8 cellular contexts compared by ENCODE assay signal in genomic region chr2:6352906-6353515, GRCh38.
DNase-seq lines count a peak whose midpoint lies in the region; ATAC-seq, FAIRE-seq and TF ChIP-seq lines count a peak whose summit lies in the region.

No MANE protein-coding gene starts in this region.

- no peaks in the 10 kb centered on the region for H4K20me1 ChIP-seq in K562 (replicated peaks; ENCODE audit: control insufficient read depth, insufficient read depth, low read length)

- H3K36me3 Mint-ChIP-seq in stimulated activated effector memory CD8-positive, alpha-beta T cell treated with anti-CD3 and anti-CD28 coated beads, Interleukin-12 subunit alpha, Interleukin-12 subunit beta, amount 100 ng/mL, for 72 hours: no peaks in the 10 kb centered on the region
- no peaks in the 10 kb centered on the region for H3K36me3 Mint-ChIP-seq in CD4-positive, alpha-beta T cell (ENCODE audit: low read depth)

- no peak overlapping the region for H2BK120ac ChIP-seq in mesenchymal stem cell (ENCODE audit: low read depth, low read length)

- no peak overlapping the region for H2AK5ac ChIP-seq in mesenchymal stem cell (ENCODE audit: low read length, severe bottlenecking)

- TF ChIP-seq POLR2A in K562 (conservative IDR thresholded peaks at IDR 0.05): no peak

- no peak overlapping the region for H2BK5ac ChIP-seq in mesenchymal stem cell (ENCODE audit: low read depth, low read length, poor library complexity, severe bottlenecking)

- no peaks in the 10 kb centered on the region for H3K4me1 Mint-ChIP-seq in stimulated activated effector memory CD8-positive, alpha-beta T cell treated with anti-CD3 and anti-CD28 coated beads, Interleukin-12 subunit alpha, Interleukin-12 subunit beta, amount 100 ng/mL, for 72 hours
- no peaks in the 10 kb centered on the region for H3K4me1 Mint-ChIP-seq in CD4-positive, alpha-beta T cell (ENCODE audit: low read depth)

- DNase-seq in COLO829 (ENCODE audit: low spot score): peak; percentile 49
- DNase-seq in K562 (ENCODE audit: extremely low read depth in 1 of 4, low spot score in 3 of 4): peak in 1 of 4 experiments; percentile 4
- peak; percentile 61 for DNase-seq in mesenchymal stem cell
- DNase-seq in NK-92 treated with Interleukin-12 subunit alpha and Interleukin-12 subunit beta, amount 100 ng/mL, for 24 hours (lab: John Stamatoyannopoulos, UW): no peak
- DNase-seq in stimulated activated effector memory CD8-positive, alpha-beta T cell treated with anti-CD3 and anti-CD28 coated beads, Interleukin-12 subunit alpha, Interleukin-12 subunit beta, amount 100 ng/mL, for 72 hours (ENCODE audit: low spot score in 2 of 2): no peak
- no peak for DNase-seq in CD4-positive, alpha-beta T cell

- no peaks in the 10 kb centered on the region for H3K27me3 Mint-ChIP-seq in CD4-positive, alpha-beta T cell

- peaks cover 10% of the 10 kb centered on the region for H3K9me3 Mint-ChIP-seq in stimulated activated effector memory CD8-positive, alpha-beta T cell treated with anti-CD3 and anti-CD28 coated beads, Interleukin-12 subunit alpha, Interleukin-12 subunit beta, amount 100 ng/mL, for 72 hours
- H3K9me3 Mint-ChIP-seq in CD4-positive, alpha-beta T cell: no peaks in the 10 kb centered on the region

- H3K4me3 ChIP-seq in K562: no peak overlapping the region
- no peak overlapping the region for H3K4me3 ChIP-seq in mesenchymal stem cell (ENCODE audit: insufficient read depth in 1 of 2, low read depth in 1 of 2, low read length in 2 of 2)

- H3K4me2 ChIP-seq in K562 (ENCODE audit: insufficient read depth, low read length) (no peak overlapping the region), mesenchymal stem cell (ENCODE audit: low read length, poor library complexity, severe bottlenecking) (no peak overlapping the region)

- no peaks in the 10 kb centered on the region for H3K9me1 ChIP-seq in K562 (ENCODE audit: control insufficient read depth, insufficient read depth, low read length)

- no peak overlapping the region for H2BK15ac ChIP-seq in mesenchymal stem cell (ENCODE audit: low read depth, poor library complexity, severe bottlenecking)

- no peak overlapping the region for H3K14ac ChIP-seq in mesenchymal stem cell (ENCODE audit: low read length in 2 of 2)

- H2AFZ ChIP-seq in K562 (ENCODE audit: low read depth, low read length) (no peak overlapping the region), mesenchymal stem cell (ENCODE audit: low read depth, low read length) (no peak overlapping the region)

- no peak for TF ChIP-seq EP300 in K562 (IDR thresholded peaks at IDR 0.05; ENCODE audit: low read length)

- no peak for ATAC-seq in K562
- ATAC-seq in stimulated activated effector memory CD8-positive, alpha-beta T cell treated with anti-CD3 and anti-CD28 coated beads, Interleukin-12 subunit alpha, Interleukin-12 subunit beta, amount 100 ng/mL, for 72 hours: no peak
- no peak for ATAC-seq in GM21786 (IDR thresholded peaks at IDR 0.05; ENCODE audit: unreplicated experiment)
- ATAC-seq in CD4-positive, alpha-beta T cell (ENCODE audit: poor library complexity): no peak

- no peak overlapping the region for H3K9ac ChIP-seq in K562 (ENCODE audit: insufficient read depth in 1 of 2, low read depth in 2 of 2, low read length in 2 of 2)
- H3K9ac ChIP-seq in mesenchymal stem cell (ENCODE audit: low read length): no peak overlapping the region

- no peaks in the 10 kb centered on the region for H3K79me2 ChIP-seq in K562 (ENCODE audit: control insufficient read depth, insufficient read depth, low read length)

- 1% methylated on average over 8 of the region's 8 CpGs for WGBS in K562 (ENCODE audit: insufficient coverage, low coverage, missing lambda C conversion rate)
- WGBS in mesenchymal stem cell: 2% methylated on average over 4 of the region's 8 CpGs

- H3K27ac ChIP-seq in K562 (ENCODE audit: extremely low read depth, low read depth, low read length) (no peak overlapping the region), mesenchymal stem cell (ENCODE audit: low read length, poor library complexity, severe bottlenecking) (no peak overlapping the region)
- H3K27ac ChIP-seq in CD4-positive, alpha-beta T cell (ENCODE audit: low read depth, low read length): no peak overlapping the region

- in situ Hi-C loops in K562 (cut with MboI): no loop called here

- no peak overlapping the region for H3K23ac ChIP-seq in mesenchymal stem cell (ENCODE audit: low read length in 2 of 2)

- H3K27me3 ChIP-seq in K562 (ENCODE audit: control insufficient read depth in 2 of 2, insufficient read depth in 2 of 2, low read length in 2 of 2) (no peaks in the 10 kb centered on the region), mesenchymal stem cell (ENCODE audit: control insufficient read depth in 1 of 2, insufficient read depth in 1 of 2, low read length in 2 of 2) (peaks cover 0 to 1% of the 10 kb centered on the region in 2 experiments)
- H3K27me3 ChIP-seq in CD4-positive, alpha-beta T cell (ENCODE audit: control insufficient read depth, insufficient read depth, low read length): no peaks in the 10 kb centered on the region

- no peak for FAIRE-seq in K562 (lab: Jason Lieb, UNC)

- no peaks in the 10 kb centered on the region for H3K79me1 ChIP-seq in mesenchymal stem cell (replicated peaks; ENCODE audit: low read length, poor library complexity, severe bottlenecking)

- H3K4me3 Mint-ChIP-seq in stimulated activated effector memory CD8-positive, alpha-beta T cell treated with anti-CD3 and anti-CD28 coated beads, Interleukin-12 subunit alpha, Interleukin-12 subunit beta, amount 100 ng/mL, for 72 hours: no peak overlapping the region
- no peak overlapping the region for H3K4me3 Mint-ChIP-seq in CD4-positive, alpha-beta T cell

- H4K91ac ChIP-seq in mesenchymal stem cell (ENCODE audit: low read length): no peak overlapping the region

- H3K9me3 ChIP-seq in K562 (replicated peaks; ENCODE audit: control insufficient read depth, insufficient read depth, low read depth, low read length) (no peaks in the 10 kb centered on the region), mesenchymal stem cell (ENCODE audit: control insufficient read depth, low read length) (no peaks in the 10 kb centered on the region)
- H3K9me3 ChIP-seq in CD4-positive, alpha-beta T cell (ENCODE audit: control insufficient read depth, low read length): no peaks in the 10 kb centered on the region

- H2BK12ac ChIP-seq in mesenchymal stem cell (ENCODE audit: low read length in 2 of 2): no peak overlapping the region

- no peak overlapping the region for H3K4ac ChIP-seq in mesenchymal stem cell (ENCODE audit: low read depth in 1 of 2, low read length in 2 of 2)

- CTCF ChIA-PET in K562 (lab: Yijun Ruan, JAX; ENCODE audit: low intra/inter-chr PET ratio): no interaction called here
- CTCF ChIA-PET in CD4-positive, alpha-beta T cell (lab: Charles Lee): no interaction called here

- H4K8ac ChIP-seq in mesenchymal stem cell (ENCODE audit: low read length): no peak overlapping the region

- no peak overlapping the region for H3K18ac ChIP-seq in mesenchymal stem cell (ENCODE audit: low read depth in 1 of 2, low read length in 2 of 2)

- BruUV-seq in K562 (replicated peaks; lab: Mats Ljungman, UMichigan): no TSS peak

- H3K4me1 ChIP-seq in K562 (replicated peaks in 1 of 2; ENCODE audit: control insufficient read depth in 2 of 2, insufficient read depth in 2 of 2, low read length in 2 of 2): no peaks in the 10 kb centered on the region
- H3K4me1 ChIP-seq in mesenchymal stem cell (ENCODE audit: control insufficient read depth, insufficient read depth, low read depth, low read length): no peaks in the 10 kb centered on the region

- TF ChIP-seq CTCF in LNCAP (IDR thresholded peaks at IDR 0.05): peak; percentile 58
- TF ChIP-seq CTCF in K562 (IDR thresholded peaks at IDR 0.05 in 2 of 3, conservative IDR thresholded peaks at IDR 0.05 in 1 of 3; ENCODE audit: insufficient read depth in 2 of 3, low read depth in 1 of 3, low read length in 3 of 3): peak in 2 of 3 experiments; percentile 7 to 19; a peak in 2 of 6 replicates
- no peak for TF ChIP-seq CTCF in CD4-positive, alpha-beta T cell (IDR thresholded peaks at IDR 0.05)

- POLR2A ChIA-PET in K562 (lab: Yijun Ruan, JAX): no interaction called here
- POLR2A ChIA-PET in CD4-positive, alpha-beta T cell (lab: Charles Lee): no interaction called here

- H3K36me3 ChIP-seq in K562 (ENCODE audit: control insufficient read depth, insufficient read depth, low read length) (no peaks in the 10 kb centered on the region), mesenchymal stem cell (ENCODE audit: control insufficient read depth in 1 of 2, insufficient read depth in 2 of 2, low read depth in 1 of 2, low read length in 2 of 2) (no peaks in the 10 kb centered on the region)

- no peak overlapping the region for H3K27ac Mint-ChIP-seq in stimulated activated effector memory CD8-positive, alpha-beta T cell treated with anti-CD3 and anti-CD28 coated beads, Interleukin-12 subunit alpha, Interleukin-12 subunit beta, amount 100 ng/mL, for 72 hours
- H3K27ac Mint-ChIP-seq in CD4-positive, alpha-beta T cell: no peak overlapping the region

- TF ChIP-seq RAD21 in K562 (CRISPR knock-in tag; conservative IDR thresholded peaks at IDR 0.05 in 1 of 2, IDR thresholded peaks at IDR 0.05 in 1 of 2): 0 out of 4 replicates have a peak, but pooled peaks of 1 of the 2 experiments have one; percentile 20

- intact Hi-C loops in K562 (cut with micrococcal nuclease): no loop called here
- intact Hi-C loops in CD4-positive, alpha-beta T cell (cut with DNase I, micrococcal nuclease): no loop called here

TF ChIP-seq in K562, 482 proteins besides CTCF, POLR2A, EP300 and RAD21 (continues in another document):
- TF ChIP-seq ZBTB9 (CRISPR knock-in tag; IDR thresholded peaks at IDR 0.05): no peak
- TF ChIP-seq HMGN3 (IDR thresholded peaks at IDR 0.05; ENCODE audit: borderline replicate concordance, extremely low read depth, insufficient read length, low read depth, low read length): no peak
- TF ChIP-seq ETS1 (conservative IDR thresholded peaks at IDR 0.05; ENCODE audit: control insufficient read depth, low read depth, low read length): no peak

Comparison
In these comparisons a context has a peak if more than half of its experiments do, and no peak if none do; other contexts are left out.
1. DNase-seq: peak in COLO829 (single experiment) and mesenchymal stem cell (single experiment); none in NK-92 treated with Interleukin-12 subunit alpha and Interleukin-12 subunit beta, amount 100 ng/mL, for 24 hours (single experiment), stimulated activated effector memory CD8-positive, alpha-beta T cell treated with anti-CD3 and anti-CD28 coated beads, Interleukin-12 subunit alpha, Interleukin-12 subunit beta, amount 100 ng/mL, for 72 hours (0 of 2) and CD4-positive, alpha-beta T cell (0 of 10).